ENCODE assay signal across 7 cellular contexts in genomic region chrX:44542567-44543325, GRCh38.
A peak's percentile ranks its signal among the peaks of the same experiment; 100 is the strongest.
DNase-seq lines count a peak whose midpoint lies in the region; ATAC-seq and TF ChIP-seq lines count a peak whose summit lies in the region.

FUNDC1 (minus strand) TSS chrX:44542859; CDS start chrX:44542832, 27 bp downstream.

- peak; percentile 77 for DNase-seq in NCI-H2029 treated with DMSO at 0.1 percent for 48 hours (lab: John Stamatoyannopoulos, UW)
- peak; percentile 80 for DNase-seq in T1000 (lab: John Stamatoyannopoulos, UW)
- DNase-seq in astrocyte of the spinal cord (ENCODE audit: low read depth, low spot score), result peak; percentile 97
- peak; percentile 80 to 88 for DNase-seq in hippocampal formation (lab: John Stamatoyannopoulos, UW)
- DNase-seq in retinal pigment epithelial cell (ENCODE audit: low read depth), result peak; percentile 79

- TF ChIP-seq CTCF in astrocyte of the spinal cord (IDR thresholded peaks at IDR 0.05; ENCODE audit: low read depth, low read length), result peak; percentile 43
- TF ChIP-seq CTCF in retinal pigment epithelial cell (conservative IDR thresholded peaks at IDR 0.05; ENCODE audit: low read depth, low read length), result peak; percentile 62

- in situ Hi-C loops in astrocyte of the spinal cord (cut with HindIII; ENCODE audit: low sequenced_read_pairs), result no loop called here

- TF ChIP-seq POLR2A in GM18505 (IDR thresholded peaks at IDR 0.05; ENCODE audit: borderline replicate concordance, extremely low read depth, insufficient read depth, insufficient read length), result peak; percentile 46

- H3K4me3 ChIP-seq in astrocyte of the spinal cord (ENCODE audit: low read depth, low read length), result peak within 1 kb of the TSS; percentile 78
- peak within 1 kb of the TSS; percentile 85 for H3K4me3 ChIP-seq in retinal pigment epithelial cell (ENCODE audit: low read length)

- ATAC-seq in GM18505 (IDR thresholded peaks at IDR 0.05; ENCODE audit: unreplicated experiment), result peak; percentile 98
- peak; percentile 94 for ATAC-seq in HG02973 (IDR thresholded peaks at IDR 0.05; ENCODE audit: unreplicated experiment)

Comparison
In these comparisons a context has a peak if more than half of its experiments do, and no peak if none do; other contexts are left out.
1. Peak in every context shown above with its lines: DNase-seq, ATAC-seq and H3K4me3 ChIP-seq.